Comparison of ENCODE assay signal across 22 cellular contexts in the genomic region with DNA sequence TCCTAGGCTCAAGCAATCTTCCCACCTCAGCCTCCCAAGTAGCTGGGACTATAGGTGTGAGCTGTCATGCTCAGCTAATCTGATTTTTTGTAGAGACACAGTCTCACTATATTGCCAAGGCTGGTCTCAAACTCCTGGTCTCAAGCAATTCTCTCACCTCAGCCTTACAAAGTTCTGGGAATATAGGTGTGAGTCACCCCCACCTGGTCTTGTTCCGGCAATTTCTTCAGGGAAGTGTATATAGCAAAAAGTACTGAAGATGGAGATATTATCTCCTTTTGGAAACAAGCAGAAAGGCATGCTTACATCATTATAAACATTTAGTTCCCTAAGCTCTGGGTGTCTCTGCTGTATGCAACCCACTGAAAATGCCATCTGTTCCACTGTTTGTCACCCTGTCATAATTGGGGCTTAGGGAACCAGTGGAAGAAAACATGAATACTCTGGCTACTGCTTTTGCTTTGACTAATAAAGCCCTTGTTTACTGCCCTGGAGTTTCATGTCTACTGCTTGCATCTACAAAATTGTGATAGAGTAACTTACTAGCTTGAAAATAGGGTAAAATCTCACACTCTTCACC.
DNase-seq lines count a peak whose midpoint lies in the region; ATAC-seq and TF ChIP-seq lines count a peak whose summit lies in the region.
"Had no signal": no experiment of that assay in that cellular context is flagged by ENCODE, and none has a peak within 500 bp of the region (broad histone marks: within the 10 kb centered on the region; RNA-seq: fewer than 3 reads in every experiment).

No MANE protein-coding gene starts in this region.

- no peak overlapping the region for H2AK5ac ChIP-seq in mesendoderm (ENCODE audit: low read length)

- no peaks in the 10 kb centered on the region; the same call in 1 of the 2 replicates for H3K36me3 ChIP-seq in OCI-LY7 (ENCODE audit: insufficient read depth, low read length)
- H3K36me3 ChIP-seq in mesendoderm (ENCODE audit: control insufficient read depth, insufficient read depth, low read length) = no peaks in the 10 kb centered on the region
- H3K36me3 ChIP-seq: MG63 had no signal

- no peak for TF ChIP-seq CTCF in OCI-LY7 (conservative IDR thresholded peaks at IDR 0.05; ENCODE audit: low read length)

- CTCF ChIA-PET in OCI-LY7 (lab: Charles Lee; ENCODE audit: unreplicated experiment) = no interaction called here

- H3K79me2 ChIP-seq in OCI-LY7 (ENCODE audit: insufficient read depth, low read depth, low read length) (no peaks in the 10 kb centered on the region), mesendoderm (ENCODE audit: control insufficient read depth, insufficient read depth, low read length) (no peaks in the 10 kb centered on the region)

- no peak overlapping the region for H3K4me3 ChIP-seq in OCI-LY7 (ENCODE audit: low read depth, low read length, poor library complexity, severe bottlenecking)
- no peak overlapping the region for H3K4me3 ChIP-seq in mesendoderm (ENCODE audit: low read length)
- H3K4me3 ChIP-seq: GM12878, MG63 had no signal

- no peak overlapping the region for H3K56ac ChIP-seq in mesendoderm (ENCODE audit: low read length)

- intact Hi-C loops in OCI-LY7 (cut with micrococcal nuclease; ENCODE audit: unreplicated experiment) = no loop called here

- H3K4me1 ChIP-seq in OCI-LY7 (ENCODE audit: insufficient read depth, low read length, poor library complexity, severe bottlenecking) = peaks cover 23% of the 10 kb centered on the region
- no peaks in the 10 kb centered on the region for H3K4me1 ChIP-seq in mesendoderm (ENCODE audit: control insufficient read depth, low read depth, low read length)

- no peaks in the 10 kb centered on the region for H3K27me3 ChIP-seq in mesendoderm (ENCODE audit: insufficient read depth, low read length, poor library complexity)
- H3K27me3 ChIP-seq: MG63 had no signal

- WGBS in mesendoderm (ENCODE audit: extremely low coverage, insufficient coverage, low lambda C conversion rate) = no CpG with 5 or more reads among the region's 1 CpG

- H3K9me2 ChIP-seq in OCI-LY7 (ENCODE audit: insufficient read depth, low read length) = no peaks in the 10 kb centered on the region
- H3K9me2 ChIP-seq: SK-N-SH had no signal

- POLR2A ChIA-PET in OCI-LY7 (lab: Charles Lee) = no interaction called here

- no peaks in the 10 kb centered on the region for H4K20me1 ChIP-seq in OCI-LY7 (ENCODE audit: insufficient read depth, low read length)

- no peaks in the 10 kb centered on the region for H3K79me1 ChIP-seq in mesendoderm (ENCODE audit: low read length)

- no peak for ATAC-seq in HG02571 (IDR thresholded peaks at IDR 0.05; ENCODE audit: unreplicated experiment)
- ATAC-seq in GM19455 (IDR thresholded peaks at IDR 0.05; ENCODE audit: unreplicated experiment) = no peak
- ATAC-seq in HG02981 (IDR thresholded peaks at IDR 0.05; ENCODE audit: unreplicated experiment) = no peak
- ATAC-seq: GM12878 had no signal

- no peak overlapping the region for H4K5ac ChIP-seq in mesendoderm (ENCODE audit: low read length)

- H2BK15ac ChIP-seq in mesendoderm (replicated peaks; ENCODE audit: low read depth) = no peak overlapping the region

- H2BK5ac ChIP-seq in mesendoderm (ENCODE audit: low read length) = no peak overlapping the region

- no peak overlapping the region for H4K8ac ChIP-seq in mesendoderm (ENCODE audit: low read depth, low read length)

- H3K27ac ChIP-seq in OCI-LY7 (ENCODE audit: low read depth, low read length, poor library complexity, severe bottlenecking) (no peak overlapping the region), mesendoderm (ENCODE audit: low read depth, low read length) (no peak overlapping the region)

- DNase-seq in D341Med (ENCODE audit: low spot score) (peak; percentile 53), NCI-H2171 (lab: John Stamatoyannopoulos, UW) (peak; percentile 85), OCI-LY7 (ENCODE audit: low spot score) (no peak), mesendoderm (peak; percentile 3), NCI-H526 treated with DMSO at 0.1 percent for 48 hours (lab: John Stamatoyannopoulos, UW) (no peak)
- DNase-seq: 8988T; CD4-positive, CD25-positive, alpha-beta regulatory T cell; COR-L47; DMS53; EL; IMR-90; MG63; NCI-H1092; NCI-H146; NCI-H226; OCI-M1; SHP77; SK-N-SH had no signal

- BruUV-seq in OCI-LY7 (replicated peaks; lab: Mats Ljungman, UMichigan) = no TSS peak

- H3K9me3 ChIP-seq in OCI-LY7 (ENCODE audit: low read length) = no peaks in the 10 kb centered on the region; the same call in 1 of the 2 replicates
- H3K9me3 ChIP-seq: MG63, SK-N-SH had no signal

- H2BK120ac ChIP-seq in mesendoderm (ENCODE audit: low read depth, low read length) = no peak overlapping the region

- H3K18ac ChIP-seq in mesendoderm (ENCODE audit: low read length) = no peak overlapping the region

- H3K9ac ChIP-seq in mesendoderm (ENCODE audit: low read length) = no peak overlapping the region
- H3K9ac ChIP-seq: SK-N-SH had no signal

- H3K4me2 ChIP-seq in OCI-LY7 (ENCODE audit: low read length) = no peak overlapping the region
- H3K4me2 ChIP-seq in mesendoderm (ENCODE audit: low read length) = no peak overlapping the region
- H3K4me2 ChIP-seq: SK-N-SH had no signal

- no peak overlapping the region for H3K4ac ChIP-seq in mesendoderm (ENCODE audit: low read depth, low read length)

- no peak overlapping the region for H3K23ac ChIP-seq in mesendoderm (ENCODE audit: low read length)

- peak overlapping the region; percentile 64; the same call in 1 of the 2 replicates for H2AFZ ChIP-seq in OCI-LY7 (ENCODE audit: low read length)

Comparison
In these comparisons a context has a peak if more than half of its experiments do, and no peak if none do; other contexts are left out.
1. DNase-seq: peak in D341Med (single experiment), NCI-H2171 (single experiment) and mesendoderm (single experiment); none in OCI-LY7 (single experiment) and NCI-H526 treated with DMSO at 0.1 percent for 48 hours (single experiment).